19 cellular contexts compared by ENCODE assay signal in the genomic region with DNA sequence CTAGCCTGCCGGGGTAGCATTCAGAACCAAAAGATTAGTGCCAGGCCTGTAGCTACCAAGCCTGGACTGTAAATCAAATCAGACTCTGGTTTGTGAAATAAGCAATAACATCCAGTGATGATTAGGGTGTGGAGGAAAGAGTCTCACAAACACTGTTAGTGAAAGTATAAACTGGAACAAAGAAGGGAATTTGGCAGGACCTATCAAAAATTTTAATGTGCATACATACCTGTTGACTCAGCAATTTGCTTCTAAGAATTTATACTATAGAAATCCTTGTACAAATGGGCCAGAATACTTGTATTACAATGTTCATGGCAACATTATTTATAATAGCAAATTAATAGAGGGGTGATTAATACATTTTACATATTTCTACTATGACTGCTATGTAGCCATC.
DNase-seq lines count a peak whose midpoint lies in the region; ATAC-seq, FAIRE-seq and TF ChIP-seq lines count a peak whose summit lies in the region.
"Had no signal": no experiment of that assay in that cellular context is flagged by ENCODE, and none has a peak within 500 bp of the region (broad histone marks: within the 10 kb centered on the region; RNA-seq: fewer than 3 reads in every experiment).

No MANE protein-coding gene starts in this region.

- no peak for FAIRE-seq in A549 (lab: Jason Lieb, UNC)
- FAIRE-seq: G401.6, GM12892, H54 had no signal

- TF ChIP-seq POLR2A in A549 (IDR thresholded peaks at IDR 0.05; ENCODE audit: low read length), result no peak

- 100% methylated on average over 1 of the region's 1 CpG for WGBS in A549 (ENCODE audit: missing lambda C conversion rate)

- CTCF ChIA-PET in A549 (lab: Yijun Ruan, JAX) (interaction anchor here (1.7 kb wide), 1 partner anchor 9 kb away, joined by 3 read pairs; no protein-coding TSS in a partner anchor), HEK293 (lab: Yijun Ruan, JAX) (no interaction called here), RWPE1 (lab: Yijun Ruan, JAX) (no interaction called here)

- H3K9me3 ChIP-seq in A549 (no peaks in the 10 kb centered on the region), HEK293 (ENCODE audit: control insufficient read depth, insufficient read depth, low read depth, low read length) (no peaks in the 10 kb centered on the region)
- H3K9me3 ChIP-seq: BLaER1, Caco-2, HAP-1 had no signal

- no peak for ATAC-seq in A549
- ATAC-seq in HG03045 (IDR thresholded peaks at IDR 0.05; ENCODE audit: unreplicated experiment), result no peak
- ATAC-seq: CD8-positive, alpha-beta T cell had no signal

- no peak for TF ChIP-seq RAD21 in A549 (conservative IDR thresholded peaks at IDR 0.05 in 1 of 2, IDR thresholded peaks at IDR 0.05 in 1 of 2)

- H3K27ac ChIP-seq in A549, result no peak overlapping the region
- no peak overlapping the region for H3K27ac ChIP-seq in HEK293 (ENCODE audit: extremely low read depth, low read depth, low read length)
- peak overlapping the region; percentile 45; the same call in 1 of the 2 replicates for H3K27ac ChIP-seq in RWPE1
- H3K27ac ChIP-seq: BLaER1, C4-2B had no signal

- H3K4me2 ChIP-seq in A549, result no peak overlapping the region
- H3K4me2 ChIP-seq: BLaER1 had no signal

- H3K4me1 ChIP-seq in A549 (no peaks in the 10 kb centered on the region), HEK293 (ENCODE audit: control insufficient read depth, insufficient read depth, low read length) (no peaks in the 10 kb centered on the region; the same call in 1 of the 2 replicates)
- H3K4me1 ChIP-seq: BLaER1, Caco-2, HAP-1 had no signal

- H3K4me3 ChIP-seq in A549 (no peak overlapping the region), HEK293 (ENCODE audit: low read depth, low read length) (no peak overlapping the region)
- H3K4me3 ChIP-seq: BLaER1, HAP-1 had no signal

- no peaks in the 10 kb centered on the region for H3K36me3 ChIP-seq in HEK293 (ENCODE audit: control insufficient read depth in 2 of 2, insufficient read depth in 1 of 2, low read length in 2 of 2)
- H3K36me3 ChIP-seq: BLaER1, HAP-1 had no signal

- TF ChIP-seq EP300 in A549 (IDR thresholded peaks at IDR 0.05), result no peak

- POLR2A ChIA-PET in A549 (lab: Yijun Ruan, JAX), result no interaction called here
- POLR2A ChIA-PET in HEK293 (lab: Yijun Ruan, JAX), result no interaction called here
- POLR2A ChIA-PET in RWPE1 (lab: Yijun Ruan, JAX; ENCODE audit: low non-redundant PET), result no interaction called here

- TF ChIP-seq CTCF in A549 (IDR thresholded peaks at IDR 0.05) (no peak), HEK293 (tag by site-specific recombination; IDR thresholded peaks at IDR 0.05) (no peak), RWPE1 (conservative IDR thresholded peaks at IDR 0.05; ENCODE audit: low read depth) (no peak)

- DNase-seq in A549 (ENCODE audit: low read depth in 1 of 2, low spot score in 1 of 2), result no peak
- DNase-seq in RWPE1 (ENCODE audit: low spot score), result no peak
- DNase-seq in activated CD8-positive, alpha-beta memory T cell treated with anti-CD3 and anti-CD28 coated beads for 24 hours, result no peak
- no peak for DNase-seq in activated gamma-delta T cell (lab: John Stamatoyannopoulos, UW)
- DNase-seq: 8988T; Caco-2; CD4-positive, CD25-positive, alpha-beta regulatory T cell; CD8-positive, alpha-beta T cell; DMS153; DND-41; GOT3 had no signal

TF ChIP-seq in A549, 52 proteins besides CTCF, POLR2A, EP300 and RAD21:
- TF ChIP-seq CHD4 (IDR thresholded peaks at IDR 0.05; ENCODE audit: borderline replicate concordance), result no peak
- TF ChIP-seq HEYL (CRISPR knock-in tag; IDR thresholded peaks at IDR 0.05), result no peak
- TF ChIP-seq MAFK (IDR thresholded peaks at IDR 0.05; ENCODE audit: partially characterized antibody), result peak; percentile 72
- no peak for TF ChIP-seq EHMT2 (IDR thresholded peaks at IDR 0.05; ENCODE audit: low read depth)
- TF ChIP-seq, protein P1, sequence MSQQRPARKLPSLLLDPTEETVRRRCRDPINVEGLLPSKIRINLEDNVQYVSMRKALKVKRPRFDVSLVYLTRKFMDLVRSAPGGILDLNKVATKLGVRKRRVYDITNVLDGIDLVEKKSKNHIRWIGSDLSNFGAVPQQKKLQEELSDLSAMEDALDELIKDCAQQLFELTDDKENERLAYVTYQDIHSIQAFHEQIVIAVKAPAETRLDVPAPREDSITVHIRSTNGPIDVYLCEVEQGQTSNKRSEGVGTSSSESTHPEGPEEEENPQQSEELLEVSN (IDR thresholded peaks at IDR 0.05; ENCODE audit: borderline replicate concordance, low read depth), result no peak
- no peak for TF ChIP-seq TFCP2L1 (CRISPR knock-in tag; IDR thresholded peaks at IDR 0.05)
- no peak for TF ChIP-seq JUN (IDR thresholded peaks at IDR 0.05)
- no peak for TF ChIP-seq SREBF2 (IDR thresholded peaks at IDR 0.05)

TF ChIP-seq in HEK293, 187 proteins besides CTCF, POLR2A, EP300 and RAD21:
- 0 out of 2 replicates have a peak, but pooled peaks have one; percentile 27 for TF ChIP-seq SCRT2 (tag by site-specific recombination; IDR thresholded peaks at IDR 0.05)
- TF ChIP-seq, protein P2, sequence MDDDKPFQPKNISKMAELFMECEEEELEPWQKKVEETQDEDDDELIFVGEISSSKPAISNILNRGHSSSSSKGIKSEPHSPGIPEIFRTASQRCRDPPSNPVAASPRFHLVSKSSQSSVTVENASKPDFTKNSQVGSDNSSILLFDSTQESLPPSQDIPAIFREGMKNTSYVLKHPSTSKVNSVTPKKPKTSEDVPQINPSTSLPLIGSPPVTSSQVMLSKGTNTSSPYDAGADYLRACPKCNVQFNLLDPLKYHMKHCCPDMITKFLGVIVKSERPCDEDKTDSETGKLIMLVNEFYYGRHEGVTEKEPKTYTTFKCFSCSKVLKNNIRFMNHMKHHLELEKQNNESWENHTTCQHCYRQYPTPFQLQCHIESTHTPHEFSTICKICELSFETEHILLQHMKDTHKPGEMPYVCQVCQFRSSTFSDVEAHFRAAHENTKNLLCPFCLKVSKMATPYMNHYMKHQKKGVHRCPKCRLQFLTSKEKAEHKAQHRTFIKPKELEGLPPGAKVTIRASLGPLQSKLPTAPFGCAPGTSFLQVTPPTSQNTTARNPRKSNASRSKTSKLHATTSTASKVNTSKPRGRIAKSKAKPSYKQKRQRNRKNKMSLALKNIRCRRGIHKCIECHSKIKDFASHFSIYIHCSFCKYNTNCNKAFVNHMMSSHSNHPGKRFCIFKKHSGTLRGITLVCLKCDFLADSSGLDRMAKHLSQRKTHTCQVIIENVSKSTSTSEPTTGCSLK (tag by site-specific recombination; IDR thresholded peaks at IDR 0.05), result no peak
